In genomic region chr10:69451784-69452251, GRCh38 we compare ENCODE assay signal across 8 cellular contexts. TPM values are rescaled to one million over a fixed set of nuclear protein-coding genes. Genes with fewer than 3 reads are reported as not detected.
A peak's percentile ranks its signal among the peaks of the same experiment; 100 is the strongest.
DNase-seq lines count a peak whose midpoint lies in the region; ATAC-seq and TF ChIP-seq lines count a peak whose summit lies in the region.

No MANE protein-coding gene starts in this region.

- ATAC-seq in GM21367 (IDR thresholded peaks at IDR 0.05; ENCODE audit: unreplicated experiment), result no peak

- peaks cover 5% of the 10 kb centered on the region for H3K4me1 Mint-ChIP-seq in mesothelial cell of epicardium

- DNase-seq in NCI-H1417 (lab: John Stamatoyannopoulos, UW), result peak in 2 of 3 experiments; percentile 20 to 72
- no peak for DNase-seq in NCI-H1417 treated with DMSO at 0.1 percent for 48 hours (lab: John Stamatoyannopoulos, UW)
- DNase-seq in NCI-H526 (lab: John Stamatoyannopoulos, UW), result peak; percentile 22 to 61
- DNase-seq in mesothelial cell of epicardium (ENCODE audit: low spot score in 2 of 2, unreplicated experiment in 2 of 2), result peak in 1 of 2 experiments; percentile 59
- DNase-seq in NCI-H187 (lab: John Stamatoyannopoulos, UW), result no peak
- no peak for DNase-seq in NCI-H2107 treated with DMSO at 0.1 percent for 48 hours (lab: John Stamatoyannopoulos, UW; ENCODE audit: unreplicated experiment)

- peaks cover 8% of the 10 kb centered on the region for H3K27me3 Mint-ChIP-seq in mesothelial cell of epicardium (ENCODE audit: low read depth)

- H3K27ac ChIP-seq in cingulate gyrus (ENCODE audit: low read depth, low read length), result peak overlapping the region; percentile 39

- no peaks in the 10 kb centered on the region for H3K9me3 Mint-ChIP-seq in mesothelial cell of epicardium

- peak overlapping the region; percentile 90 for H3K4me3 Mint-ChIP-seq in mesothelial cell of epicardium

- H3K27ac Mint-ChIP-seq in mesothelial cell of epicardium, result no peak overlapping the region

- TF ChIP-seq CTCF in mesothelial cell of epicardium (IDR thresholded peaks at IDR 0.05; ENCODE audit: unreplicated experiment), result no peak

- no peaks in the 10 kb centered on the region for H3K36me3 Mint-ChIP-seq in mesothelial cell of epicardium

RNA-seq across cellular contexts. Expression of gene TSPAN15, which starts 0.6 kb away (rescaled TPM):
- total RNA-seq in mesothelial cell of epicardium, result 17.7 to 20.9 TPM (median 19.7 TPM) in 3 replicates

RNA-seq across cellular contexts. Expression of gene TACR2, which starts 35.1 kb away (rescaled TPM):
- not detected in 3 replicates for total RNA-seq in mesothelial cell of epicardium

Comparison
In these comparisons a context has a peak if more than half of its experiments do, and no peak if none do; other contexts are left out.
1. DNase-seq: peak in NCI-H1417 (2 of 3) and NCI-H526 (2 of 2); none in NCI-H1417 treated with DMSO at 0.1 percent for 48 hours (single experiment), NCI-H187 (0 of 2) and NCI-H2107 treated with DMSO at 0.1 percent for 48 hours (single experiment).